ENCODE assay signal across 1 cellular context in the genomic region with DNA sequence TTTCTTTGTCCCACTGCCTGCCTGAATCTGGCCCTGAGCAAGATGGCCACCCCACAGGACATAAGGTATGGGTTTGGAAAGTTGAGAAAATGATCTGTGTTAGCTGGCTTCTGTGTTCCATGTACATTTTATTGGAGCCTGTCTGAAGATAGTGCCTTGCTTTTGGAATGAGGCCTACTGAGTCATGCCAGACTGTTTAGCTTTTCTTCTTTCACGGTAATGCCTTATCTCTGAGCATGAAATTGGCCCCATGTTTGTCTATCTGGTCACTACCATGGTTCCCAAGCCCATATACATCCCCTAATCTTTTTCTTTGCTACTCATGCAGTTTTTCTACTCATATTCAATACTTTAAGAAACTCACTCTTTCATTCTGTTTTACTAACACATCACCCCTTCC.
A peak's percentile ranks its signal among the peaks of the same experiment; 100 is the strongest.
TF ChIP-seq lines count a peak whose summit lies in the region.

No MANE protein-coding gene starts in this region.

TF ChIP-seq in IMR-90, 13 proteins besides CTCF, POLR2A, EP300 and RAD21:
- TF ChIP-seq SMC3 (IDR thresholded peaks at IDR 0.05; ENCODE audit: low read depth, low read length) (no peak), FOS (IDR thresholded peaks at IDR 0.05; ENCODE audit: low read depth, low read length) (peak; percentile 56)
